ENCODE assay signal across 2 cellular contexts in the genomic region with DNA sequence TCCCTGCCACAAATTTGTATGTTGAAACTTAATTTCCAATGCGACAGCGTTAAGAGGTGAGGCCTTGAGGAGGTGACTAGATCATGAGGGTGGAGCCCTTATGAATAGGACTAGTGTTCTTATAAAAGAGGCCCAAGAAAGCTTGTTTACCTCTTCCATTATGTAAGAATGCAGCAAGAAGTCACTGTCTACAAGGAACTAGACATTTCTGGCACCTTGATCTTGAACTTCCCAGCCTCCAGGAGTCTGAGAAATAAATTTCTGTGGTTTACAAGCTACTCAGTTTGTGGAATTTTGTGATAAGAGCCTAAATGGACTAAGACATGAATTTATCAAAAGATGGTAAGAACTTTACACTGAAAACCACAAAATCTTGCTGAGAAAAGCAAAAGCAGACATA.
TF ChIP-seq lines count a peak whose summit lies in the region.

No MANE protein-coding gene starts in this region.

TF ChIP-seq in GM23338, 12 proteins besides CTCF, POLR2A, EP300 and RAD21 (continues in another document):
- TF ChIP-seq EZH2 (IDR thresholded peaks at IDR 0.05; ENCODE audit: low read depth, unreplicated experiment) (no peak), REST (IDR thresholded peaks at IDR 0.05; ENCODE audit: unreplicated experiment) (no peak), ZNF114 (CRISPR knock-in tag; IDR thresholded peaks at IDR 0.05) (no peak), ETS1 (IDR thresholded peaks at IDR 0.05) (no peak), NANOG (IDR thresholded peaks at IDR 0.05; ENCODE audit: borderline replicate concordance) (no peak), JUNB (IDR thresholded peaks at IDR 0.05; ENCODE audit: unreplicated experiment) (no peak), ZNF331 (CRISPR knock-in tag; IDR thresholded peaks at IDR 0.05; ENCODE audit: low read depth) (no peak), POLR2AphosphoS5 (IDR thresholded peaks at IDR 0.05; ENCODE audit: low read depth) (no peak), CREB1 (CRISPR knock-in tag; IDR thresholded peaks at IDR 0.05; ENCODE audit: low read depth) (no peak), ZNF462 (CRISPR knock-in tag; IDR thresholded peaks at IDR 0.05) (no peak)

TF ChIP-seq in H1, 55 proteins besides CTCF, POLR2A, EP300 and RAD21:
- TF ChIP-seq GABPA (IDR thresholded peaks at IDR 0.05; ENCODE audit: borderline replicate concordance, insufficient read depth, low read length) (no peak), SIX5 (IDR thresholded peaks at IDR 0.05; ENCODE audit: low read depth, low read length) (no peak), KDM4A (IDR thresholded peaks at IDR 0.05; ENCODE audit: low read depth, low read length, severe bottlenecking) (no peak), TCF12 (IDR thresholded peaks at IDR 0.05; ENCODE audit: low read depth, low read length) (no peak), POLR2AphosphoS5 (IDR thresholded peaks at IDR 0.05; ENCODE audit: low read depth, low read length) (no peak), ZNF274 (IDR thresholded peaks at IDR 0.05; ENCODE audit: borderline replicate concordance, extremely low read depth, low read length) (no peak), SIN3A (conservative IDR thresholded peaks at IDR 0.05 in 1 of 2, IDR thresholded peaks at IDR 0.05 in 1 of 2; ENCODE audit: low read depth in 1 of 2, low read length in 2 of 2) (no peak), SAP30 (IDR thresholded peaks at IDR 0.05; ENCODE audit: insufficient read depth, insufficient replicate concordance, low read length) (no peak), BACH1 (IDR thresholded peaks at IDR 0.05; ENCODE audit: low read length) (no peak), BCL11A (IDR thresholded peaks at IDR 0.05; ENCODE audit: low read depth in 2 of 2, low read length in 2 of 2) (no peak), SP2 (IDR thresholded peaks at IDR 0.05; ENCODE audit: low read length) (no peak), YY1 (IDR thresholded peaks at IDR 0.05; ENCODE audit: low read depth, low read length) (no peak), HDAC2 (IDR thresholded peaks at IDR 0.05; ENCODE audit: borderline replicate concordance in 1 of 2, low read depth in 2 of 2, low read length in 2 of 2) (no peak), MAX (IDR thresholded peaks at IDR 0.05) (no peak)
